ENCODE assay signal across 7 cellular contexts in genomic region chr12:65685514-65685913, GRCh38.
DNase-seq lines count a peak whose midpoint lies in the region; ATAC-seq and TF ChIP-seq lines count a peak whose summit lies in the region.

No MANE protein-coding gene starts in this region.

- ATAC-seq in psoas muscle (no peak), GM18498 (IDR thresholded peaks at IDR 0.05; ENCODE audit: unreplicated experiment) (no peak)

- no peak overlapping the region for H3K27ac ChIP-seq in psoas muscle

- no peaks in the 10 kb centered on the region for H3K36me3 ChIP-seq in psoas muscle (ENCODE audit: insufficient read depth in 1 of 2, low read depth in 1 of 2)

- no peak overlapping the region for H3K4me3 ChIP-seq in epithelial cell of esophagus (ENCODE audit: low read length)
- no peak overlapping the region for H3K4me3 ChIP-seq in psoas muscle

- no peaks in the 10 kb centered on the region for H3K4me1 ChIP-seq in psoas muscle

- no peaks in the 10 kb centered on the region for H3K9me3 ChIP-seq in psoas muscle

- TF ChIP-seq CTCF in GM12873 (IDR thresholded peaks at IDR 0.05; ENCODE audit: insufficient read depth, low read depth, low read length, missing control alignments) (peak; percentile 49), epithelial cell of esophagus (IDR thresholded peaks at IDR 0.05; ENCODE audit: insufficient read depth, low read depth, low read length, missing control alignments) (peak; percentile 61), psoas muscle (IDR thresholded peaks at IDR 0.05) (peak; percentile 9)

- no peaks in the 10 kb centered on the region for H3K27me3 ChIP-seq in psoas muscle (ENCODE audit: insufficient read depth in 3 of 3, low read length in 2 of 3)

- DNase-seq in NCI-H460 (ENCODE audit: extremely low read depth, low read depth) (peak; percentile 36), epithelial cell of esophagus (ENCODE audit: low read depth) (peak; percentile 59), psoas muscle (no peak), amniotic stem cell (lab: John Stamatoyannopoulos, UW) (no peak), NCI-H345 (lab: John Stamatoyannopoulos, UW) (no peak)

- intact Hi-C loops in psoas muscle (cut with DNase I): no loop called here

- WGBS in psoas muscle, 3 donors: 61 to 66% (median 65%) methylated on average over 4 of the region's 4 CpGs

Comparison
In these comparisons a context has a peak if more than half of its experiments do, and no peak if none do; other contexts are left out.
1. CTCF ChIP-seq: peak in every context shown above with its lines; median percentile 61 in epithelial cell of esophagus; 49 in GM12873; 9 in psoas muscle.
2. DNase-seq: peak in NCI-H460 (single experiment) and epithelial cell of esophagus (single experiment); none in psoas muscle (0 of 2), amniotic stem cell (single experiment) and NCI-H345 (single experiment).